In the genomic region with DNA sequence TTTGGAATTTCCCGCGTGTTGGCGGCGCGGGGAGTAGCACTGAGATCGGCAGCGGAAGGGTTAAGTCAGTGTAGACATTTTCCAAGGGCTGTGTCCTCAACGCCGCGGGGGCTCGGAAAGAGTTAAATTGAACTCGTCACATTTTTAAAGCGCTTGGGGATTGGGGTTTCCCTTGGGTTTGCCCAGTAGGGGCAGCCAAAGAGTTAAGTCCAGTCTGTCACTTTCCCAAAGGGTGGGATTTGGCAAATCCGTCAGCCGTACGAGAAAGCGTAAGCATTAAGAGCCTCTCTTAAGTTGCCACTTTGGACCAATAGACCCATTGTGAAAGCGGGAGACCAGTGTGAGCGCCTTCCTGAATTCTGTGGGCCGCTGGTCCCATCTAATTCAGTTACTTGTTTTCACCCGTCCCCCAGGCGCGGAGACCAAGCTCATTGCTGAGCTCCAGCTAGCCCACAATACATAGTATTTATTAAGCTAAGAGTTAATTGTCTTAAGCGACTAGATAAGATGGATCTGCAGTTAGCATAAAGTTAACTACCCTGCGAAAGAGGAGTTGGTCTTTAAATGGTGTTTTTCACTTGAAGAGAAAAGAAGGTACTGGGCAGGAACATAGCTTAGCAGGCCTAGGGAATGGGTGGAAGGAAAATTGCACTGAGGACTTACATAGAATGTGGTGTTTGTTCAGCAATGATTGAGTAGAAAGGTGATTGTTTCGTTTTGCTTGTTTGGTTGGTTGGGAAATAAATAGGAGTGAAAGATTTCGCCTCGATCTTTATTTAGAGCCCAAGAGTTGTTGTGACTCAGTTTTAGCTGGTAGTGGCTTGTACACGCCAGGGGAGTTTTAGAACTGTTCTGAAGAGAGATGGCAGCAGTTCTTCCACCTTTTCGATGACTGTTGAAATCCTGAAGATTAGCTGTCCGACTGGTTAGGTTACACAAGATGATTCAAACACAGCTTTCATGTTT, we compare ENCODE assay signal across 8 cellular contexts. TPM values are rescaled to one million over a fixed set of nuclear protein-coding genes. Genes with fewer than 3 reads are reported as not detected.
DNase-seq lines count a peak whose midpoint lies in the region; ATAC-seq and TF ChIP-seq lines count a peak whose summit lies in the region.

No MANE protein-coding gene starts in this region.

- DNase-seq in EL (peak; percentile 48), LNCaP clone FGC (ENCODE audit: low read depth) (peak; percentile 44), epithelial cell of esophagus (ENCODE audit: low read depth) (peak; percentile 99), testis (peak; percentile 57), NCI-H1436 (lab: John Stamatoyannopoulos, UW) (no peak)
- DNase-seq in activated CD8-positive, alpha-beta memory T cell treated with anti-CD3 and anti-CD28 coated beads, Interleukin-2, amount 10 ng/mL, durations not matched to agents 7 days and 5 days: peak; percentile 50

- peak; percentile 25 for ATAC-seq in GM21723 (IDR thresholded peaks at IDR 0.05; ENCODE audit: unreplicated experiment)
- ATAC-seq in activated CD8-positive, alpha-beta memory T cell treated with anti-CD3 and anti-CD28 coated beads, Interleukin-2, amount 10 ng/mL, durations not matched to agents 7 days and 5 days: peak; percentile 4

- H3K27ac Mint-ChIP-seq in activated CD8-positive, alpha-beta memory T cell treated with anti-CD3 and anti-CD28 coated beads, Interleukin-2, amount 10 ng/mL, durations not matched to agents 7 days and 5 days: peak overlapping the region; percentile 95

- CTCF ChIA-PET in activated CD8-positive, alpha-beta memory T cell treated with anti-CD3 and anti-CD28 coated beads, Interleukin-2, amount 10 ng/mL, durations not matched to agents 7 days and 5 days (lab: Charles Lee): interaction anchor here (0.6 to 2.1 kb wide), 19 partner anchors 10 to 604 kb away, joined by 3 to 7 read pairs (median 4); no protein-coding TSS in a partner anchor

- intact Hi-C loops in testis (cut with DNase I; ENCODE audit: low total_unique reads): loop anchor here (10.0 kb wide), 1 partner anchor 72 kb away; no protein-coding TSS in a partner anchor

- no peaks in the 10 kb centered on the region for H3K27me3 Mint-ChIP-seq in activated CD8-positive, alpha-beta memory T cell treated with anti-CD3 and anti-CD28 coated beads, Interleukin-2, amount 10 ng/mL, durations not matched to agents 7 days and 5 days

- peaks cover 33% of the 10 kb centered on the region for H3K4me1 Mint-ChIP-seq in activated CD8-positive, alpha-beta memory T cell treated with anti-CD3 and anti-CD28 coated beads, Interleukin-2, amount 10 ng/mL, durations not matched to agents 7 days and 5 days

- WGBS in mesodermal cell (ENCODE audit: insufficient coverage in 2 of 2), 2 experiments: 17 to 21% methylated on average over 23 to 28 of the region's 31 CpGs
- WGBS in testis, 2 donors: 5 to 8% methylated on average over 24 to 31 of the region's 31 CpGs

- no peaks in the 10 kb centered on the region for H3K9me3 Mint-ChIP-seq in activated CD8-positive, alpha-beta memory T cell treated with anti-CD3 and anti-CD28 coated beads, Interleukin-2, amount 10 ng/mL, durations not matched to agents 7 days and 5 days (ENCODE audit: low read depth)

- H3K4me1 ChIP-seq in mesodermal cell (ENCODE audit: control insufficient read depth, insufficient read depth, low read length, poor library complexity, severe bottlenecking) (peaks cover 3% of the 10 kb centered on the region), testis (peaks cover 19% of the 10 kb centered on the region)

- no peaks in the 10 kb centered on the region for H3K27me3 ChIP-seq in testis

- H3K4me3 ChIP-seq in LNCaP clone FGC (ENCODE audit: low read depth, low read length): peak overlapping the region; percentile 99
- H3K4me3 ChIP-seq in epithelial cell of esophagus (ENCODE audit: low read length): peak overlapping the region; percentile 68
- peak overlapping the region; percentile 99 for H3K4me3 ChIP-seq in mesodermal cell (ENCODE audit: extremely low read depth, insufficient read depth, low read length, poor library complexity, severe bottlenecking)
- H3K4me3 ChIP-seq in testis: peak overlapping the region; percentile 96 to 100

- peaks cover 3% of the 10 kb centered on the region for H3K36me3 Mint-ChIP-seq in activated CD8-positive, alpha-beta memory T cell treated with anti-CD3 and anti-CD28 coated beads, Interleukin-2, amount 10 ng/mL, durations not matched to agents 7 days and 5 days

- H3K27ac ChIP-seq in mesodermal cell (ENCODE audit: low read depth, low read length, severe bottlenecking) (peak overlapping the region; percentile 93), testis (peak overlapping the region; percentile 83 to 95)

- peak overlapping the region; percentile 79 for H3K4me3 Mint-ChIP-seq in activated CD8-positive, alpha-beta memory T cell treated with anti-CD3 and anti-CD28 coated beads, Interleukin-2, amount 10 ng/mL, durations not matched to agents 7 days and 5 days

- H3K36me3 ChIP-seq in mesodermal cell (ENCODE audit: control insufficient read depth, insufficient read depth, low read length) (peaks cover 15% of the 10 kb centered on the region), testis (ENCODE audit: low read depth, missing control alignments) (no peaks in the 10 kb centered on the region)

- TF ChIP-seq CTCF in LNCaP clone FGC (IDR thresholded peaks at IDR 0.05; ENCODE audit: control insufficient read depth, extremely low read depth, insufficient read depth): no peak
- TF ChIP-seq CTCF in epithelial cell of esophagus (IDR thresholded peaks at IDR 0.05; ENCODE audit: insufficient read depth, low read depth, low read length, missing control alignments): no peak
- no peak for TF ChIP-seq CTCF in testis (IDR thresholded peaks at IDR 0.05)

- no peaks in the 10 kb centered on the region for H3K9me3 ChIP-seq in mesodermal cell (ENCODE audit: control insufficient read depth, low read length)
- no peaks in the 10 kb centered on the region for H3K9me3 ChIP-seq in testis

- TF ChIP-seq POLR2A in testis (IDR thresholded peaks at IDR 0.05): no peak

RNA-seq across cellular contexts. Expression of a gene that starts 0.9 kb away (rescaled TPM):
- total RNA-seq in activated CD8-positive, alpha-beta memory T cell treated with anti-CD3 and anti-CD28 coated beads, Interleukin-2, amount 10 ng/mL, durations not matched to agents 7 days and 5 days: 10 to 100 TPM; 36.0 to 46.8 TPM
- 60.0 TPM for polyA plus RNA-seq in mesodermal cell (2013, experiment 1 of 2)
- 56.7 TPM for polyA plus RNA-seq in mesodermal cell (2013, experiment 2 of 2)
- total RNA-seq in testis: 10 to 100 TPM; 50.1 to 54.5 TPM
- 60.4 TPM for polyA plus RNA-seq in testis (ENCODE audit: insufficient read depth, low read depth, low replicate concordance)
